1 cellular context compared by ENCODE assay signal in the genomic region with DNA sequence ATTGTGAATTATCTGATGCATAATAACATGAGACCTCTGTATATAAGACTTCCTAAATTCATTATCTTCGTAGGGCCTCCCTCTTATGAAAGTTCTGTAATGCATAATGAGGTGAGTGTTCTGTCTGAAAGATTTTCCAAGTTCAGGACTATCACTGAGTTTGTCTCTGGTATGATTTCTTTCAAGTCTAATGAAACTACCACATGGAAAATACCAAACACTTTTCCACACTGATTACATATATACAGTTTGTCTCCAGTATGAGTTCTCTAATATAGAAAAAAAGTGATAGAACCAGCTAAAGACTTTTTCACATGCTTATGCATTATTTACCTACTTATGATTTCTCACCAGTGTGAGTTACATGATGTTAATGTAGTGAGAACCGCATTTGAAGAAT.
TF ChIP-seq lines count a peak whose summit lies in the region.

No MANE protein-coding gene starts in this region.

TF ChIP-seq in H1, 55 proteins besides CTCF, POLR2A, EP300 and RAD21 (continued from another document):
- TF ChIP-seq, protein P1, sequence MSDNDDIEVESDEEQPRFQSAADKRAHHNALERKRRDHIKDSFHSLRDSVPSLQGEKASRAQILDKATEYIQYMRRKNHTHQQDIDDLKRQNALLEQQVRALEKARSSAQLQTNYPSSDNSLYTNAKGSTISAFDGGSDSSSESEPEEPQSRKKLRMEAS (IDR thresholded peaks at IDR 0.05): no peak
